In genomic region chr1:222104661-222105392, GRCh38 we compare ENCODE assay signal across 21 cellular contexts.
DNase-seq lines count a peak whose midpoint lies in the region; ATAC-seq, FAIRE-seq and TF ChIP-seq lines count a peak whose summit lies in the region.
"Had no signal": no experiment of that assay in that cellular context is flagged by ENCODE, and none has a peak within 500 bp of the region (broad histone marks: within the 10 kb centered on the region; RNA-seq: fewer than 3 reads in every experiment).

No MANE protein-coding gene starts in this region.

- no TSS peak for BruUV-seq in IMR-90 (replicated peaks; lab: Mats Ljungman, UMichigan)

- H3K79me1 ChIP-seq in IMR-90 (ENCODE audit: low read depth in 1 of 2, low read length in 2 of 2): no peaks in the 10 kb centered on the region

- no peak overlapping the region for H3K23ac ChIP-seq in IMR-90 (ENCODE audit: low read depth, low read length)

- dilution Hi-C loops in IMR-90 (cut with HindIII; ENCODE audit: low sequenced_read_pairs, unreplicated experiment): no loop called here

- CTCF ChIA-PET in IMR-90 (lab: Yijun Ruan, JAX): no interaction called here

- no peak overlapping the region; the same call in 1 of the 2 replicates for H4K5ac ChIP-seq in IMR-90 (ENCODE audit: low read depth, low read length)

- H2BK20ac ChIP-seq in IMR-90 (ENCODE audit: low read depth, low read length): peak overlapping the region; percentile 5; the same call in 1 of the 2 replicates

- no peak overlapping the region for H3K4me3 Mint-ChIP-seq in neural progenitor cell
- H3K4me3 Mint-ChIP-seq: activated T-cell treated with anti-CD3 and anti-CD28 coated beads, Interleukin-2, amount 50 U/mL, for 4 hours; CD4-positive, alpha-beta memory T cell; neural crest cell had no signal

- no peaks in the 10 kb centered on the region for H3K36me3 Mint-ChIP-seq in neural progenitor cell
- H3K36me3 Mint-ChIP-seq: CD4-positive, alpha-beta memory T cell had no signal

- no peak overlapping the region for H2BK120ac ChIP-seq in IMR-90 (ENCODE audit: low read depth, low read length)

- H4K91ac ChIP-seq in IMR-90 (ENCODE audit: insufficient read depth, low read depth, low read length): no peak overlapping the region

- 0 out of 2 replicates have a peak overlapping the region, but pooled peaks have one; percentile 37 for H3K14ac ChIP-seq in IMR-90 (replicated peaks; ENCODE audit: low read depth, low read length)

- peaks cover 3% of the 10 kb centered on the region; the same call in 1 of the 2 replicates for H3K9me1 ChIP-seq in IMR-90 (ENCODE audit: insufficient read depth, low read length)

- H2BK15ac ChIP-seq in IMR-90 (ENCODE audit: low read depth, low read length): 0 out of 3 replicates have a peak overlapping the region, but pooled peaks have one; percentile 2

- ATAC-seq in GM18867 (IDR thresholded peaks at IDR 0.05; ENCODE audit: unreplicated experiment) (peak; percentile 7), IMR-90 (ENCODE audit: low read depth) (peak; percentile 53)
- ATAC-seq: activated T-cell treated with anti-CD3 and anti-CD28 coated beads, Interleukin-2, amount 50 U/mL, for 4 hours had no signal

- peak; percentile 68 for FAIRE-seq in bronchial epithelial cell (lab: Jason Lieb, UNC)

- H3K56ac ChIP-seq in IMR-90 (ENCODE audit: extremely low read depth, insufficient read depth, low read length): no peak overlapping the region

- POLR2A ChIA-PET in IMR-90 (lab: Charles Lee; ENCODE audit: unreplicated experiment): no interaction called here

- intact Hi-C loops in IMR-90 (cut with micrococcal nuclease): no loop called here

- peaks cover 14% of the 10 kb centered on the region for H3K27me3 Mint-ChIP-seq in neural progenitor cell (ENCODE audit: insufficient read depth, low read depth)

- 16% methylated on average over 3 of the region's 6 CpGs; no CpG with 5 or more reads in 1 of the 2 experiments for WGBS in IMR-90 (ENCODE audit: extremely low coverage in 2 of 2, insufficient read length in 1 of 2), 2 experiments

- no peak overlapping the region for H2AK9ac ChIP-seq in IMR-90 (replicated peaks; ENCODE audit: low read depth, low read length, poor library complexity)

- no peak overlapping the region for H3K4ac ChIP-seq in IMR-90 (ENCODE audit: low read depth, low read length)

- DNase-seq in IMR-90 (peak; percentile 34), bronchial epithelial cell (ENCODE audit: low read depth) (no peak), neural progenitor cell (ENCODE audit: low spot score) (no peak), G401 (ENCODE audit: low spot score) (no peak), Peyer's patch (no peak)
- DNase-seq in stimulated activated CD4-positive, alpha-beta T cell treated with anti-CD3 and anti-CD28 coated beads, Interleukin-4, amount 100 ng/mL, for 1 hour: no peak
- DNase-seq: activated CD8-positive, alpha-beta memory T cell treated with anti-CD3 and anti-CD28 coated beads for 24 hours; activated naive CD4-positive, alpha-beta T cell treated with anti-CD3 and anti-CD28 coated beads, Interleukin-2, amount 50 U/mL, for 16 hours; activated T-cell treated with anti-CD3 and anti-CD28 coated beads, Interleukin-2, amount 50 U/mL, for 4 hours; aorta; CD4-positive, alpha-beta memory T cell; effector CD4-positive, alpha-beta T cell; HCEC 1CT; NCI-H187 treated with DMSO at 0.1 percent for 48 hours; stomach; T1000 had no signal

- H3K9me3 ChIP-seq in IMR-90 (ENCODE audit: control insufficient read depth, insufficient read depth, low read length) (no peaks in the 10 kb centered on the region), neural progenitor cell (ENCODE audit: low read depth) (no peaks in the 10 kb centered on the region), Peyer's patch (no peaks in the 10 kb centered on the region)
- H3K9me3 ChIP-seq: stomach, transverse colon had no signal

- H3K27ac Mint-ChIP-seq in neural progenitor cell: peak overlapping the region; percentile 23
- H3K27ac Mint-ChIP-seq: progenitor cell of endocrine pancreas had no signal

- H3K9ac ChIP-seq in IMR-90 (ENCODE audit: low read depth, low read length): no peak overlapping the region
- H3K9ac ChIP-seq in neural progenitor cell: no peak overlapping the region

- H3F3A ChIP-seq in neural progenitor cell (ENCODE audit: low read depth): no peaks in the 10 kb centered on the region

- H2AK5ac ChIP-seq in IMR-90 (ENCODE audit: low read depth, low read length): 0 out of 2 replicates have a peak overlapping the region, but pooled peaks have one; percentile 39

- no peak for TF ChIP-seq POLR2A in IMR-90 (IDR thresholded peaks at IDR 0.05; ENCODE audit: low read depth, low read length)
- TF ChIP-seq POLR2A in Peyer's patch (IDR thresholded peaks at IDR 0.05): no peak

- TF ChIP-seq CTCF in IMR-90 (conservative IDR thresholded peaks at IDR 0.05; ENCODE audit: low read depth, low read length): no peak
- no peak for TF ChIP-seq CTCF in bronchial epithelial cell (IDR thresholded peaks at IDR 0.05; ENCODE audit: insufficient read depth, low read length, severe bottlenecking)
- no peak for TF ChIP-seq CTCF in neural progenitor cell (IDR thresholded peaks at IDR 0.05)
- no peak for TF ChIP-seq CTCF in Peyer's patch (IDR thresholded peaks at IDR 0.05)

- in situ Hi-C loops in IMR-90 (cut with MboI; ENCODE audit: low sequenced_read_pairs): no loop called here
- in situ Hi-C loops in G401 (cut with HindIII; ENCODE audit: low sequenced_read_pairs): no loop called here

- H3K27me3 ChIP-seq in IMR-90 (ENCODE audit: control insufficient read depth, insufficient read depth, low read length): no peaks in the 10 kb centered on the region
- H3K27me3 ChIP-seq in bronchial epithelial cell (ENCODE audit: control insufficient read depth, insufficient read depth, low read length): peaks cover 4% of the 10 kb centered on the region
- H3K27me3 ChIP-seq in neural progenitor cell: no peaks in the 10 kb centered on the region
- no peaks in the 10 kb centered on the region for H3K27me3 ChIP-seq in Peyer's patch
- H3K27me3 ChIP-seq: stomach, transverse colon had no signal

- H3K79me2 ChIP-seq in neural progenitor cell (ENCODE audit: low read depth): no peaks in the 10 kb centered on the region

- TF ChIP-seq RAD21 in IMR-90 (IDR thresholded peaks at IDR 0.05; ENCODE audit: low read length): no peak

- H2AFZ ChIP-seq in IMR-90 (replicated peaks; ENCODE audit: low read length, poor library complexity): no peak overlapping the region
- peak overlapping the region; percentile 47 for H2AFZ ChIP-seq in neural progenitor cell (replicated peaks)

- peaks cover 4% of the 10 kb centered on the region; the same call in 1 of the 2 replicates for H3K4me1 ChIP-seq in IMR-90 (ENCODE audit: control insufficient read depth, insufficient read depth, low read length)
- H3K4me1 ChIP-seq in neural progenitor cell: peaks cover 17% of the 10 kb centered on the region
- H3K4me1 ChIP-seq in Peyer's patch: no peaks in the 10 kb centered on the region

- H3K9me3 Mint-ChIP-seq in neural progenitor cell: no peaks in the 10 kb centered on the region
- H3K9me3 Mint-ChIP-seq: activated T-cell treated with anti-CD3 and anti-CD28 coated beads, Interleukin-2, amount 50 U/mL, for 4 hours; CD4-positive, alpha-beta memory T cell; neural crest cell had no signal

- H3K27ac ChIP-seq in IMR-90 (ENCODE audit: insufficient read depth, low read length) (no peak overlapping the region), neural progenitor cell (no peak overlapping the region), Peyer's patch (no peak overlapping the region)
- H3K27ac ChIP-seq: RWPE1, stomach, transverse colon had no signal

- H3K18ac ChIP-seq in IMR-90 (ENCODE audit: low read depth, low read length): no peak overlapping the region; the same call in 1 of the 2 replicates

- no peak overlapping the region for H3K4me2 ChIP-seq in IMR-90 (ENCODE audit: low read depth, low read length)
- no peak overlapping the region for H3K4me2 ChIP-seq in neural progenitor cell

- H3K4me3 ChIP-seq in IMR-90 (ENCODE audit: insufficient read depth, low read depth, low read length): no peak overlapping the region
- H3K4me3 ChIP-seq in bronchial epithelial cell (ENCODE audit: low read depth, low read length): no peak overlapping the region
- H3K4me3 ChIP-seq in neural progenitor cell: no peak overlapping the region
- no peak overlapping the region for H3K4me3 ChIP-seq in Peyer's patch
- H3K4me3 ChIP-seq: stomach, transverse colon had no signal

- H3K4me1 Mint-ChIP-seq in neural progenitor cell: peaks cover 42% of the 10 kb centered on the region
- H3K4me1 Mint-ChIP-seq: CD4-positive, alpha-beta memory T cell had no signal

- H2BK5ac ChIP-seq in IMR-90 (ENCODE audit: low read depth, low read length, poor library complexity, severe bottlenecking): no peak overlapping the region

- H3K36me3 ChIP-seq in IMR-90 (ENCODE audit: control insufficient read depth, insufficient read depth, low read length) (no peaks in the 10 kb centered on the region), bronchial epithelial cell (ENCODE audit: control insufficient read depth, insufficient read depth, low read length) (no peaks in the 10 kb centered on the region), neural progenitor cell (no peaks in the 10 kb centered on the region), Peyer's patch (no peaks in the 10 kb centered on the region)
- H3K36me3 ChIP-seq: stomach, transverse colon had no signal

- H4K20me1 ChIP-seq in IMR-90 (ENCODE audit: insufficient read depth, low read length) (no peaks in the 10 kb centered on the region), neural progenitor cell (ENCODE audit: low read depth) (no peaks in the 10 kb centered on the region)

- no peak overlapping the region for H4K8ac ChIP-seq in IMR-90 (ENCODE audit: low read depth in 2 of 2, low read length in 2 of 2)

TF ChIP-seq in IMR-90, 13 proteins besides CTCF, POLR2A, EP300 and RAD21 (continues in another document):
- TF ChIP-seq MAZ (IDR thresholded peaks at IDR 0.05; ENCODE audit: borderline replicate concordance, low read depth, low read length) (no peak), MXI1 (IDR thresholded peaks at IDR 0.05; ENCODE audit: borderline replicate concordance, low read depth, low read length) (no peak), BHLHE40 (IDR thresholded peaks at IDR 0.05; ENCODE audit: low read depth, low read length) (no peak), CEBPB (IDR thresholded peaks at IDR 0.05; ENCODE audit: low read depth, low read length) (no peak), FOS (IDR thresholded peaks at IDR 0.05; ENCODE audit: low read depth, low read length) (no peak), RCOR1 (IDR thresholded peaks at IDR 0.05; ENCODE audit: insufficient replicate concordance, low read length) (no peak), SMC3 (IDR thresholded peaks at IDR 0.05; ENCODE audit: low read depth, low read length) (no peak), USF2 (IDR thresholded peaks at IDR 0.05; ENCODE audit: low read depth, low read length) (no peak), MAFK (IDR thresholded peaks at IDR 0.05; ENCODE audit: low read depth, low read length) (no peak)
